22 cellular contexts compared by ENCODE assay signal in the genomic region with DNA sequence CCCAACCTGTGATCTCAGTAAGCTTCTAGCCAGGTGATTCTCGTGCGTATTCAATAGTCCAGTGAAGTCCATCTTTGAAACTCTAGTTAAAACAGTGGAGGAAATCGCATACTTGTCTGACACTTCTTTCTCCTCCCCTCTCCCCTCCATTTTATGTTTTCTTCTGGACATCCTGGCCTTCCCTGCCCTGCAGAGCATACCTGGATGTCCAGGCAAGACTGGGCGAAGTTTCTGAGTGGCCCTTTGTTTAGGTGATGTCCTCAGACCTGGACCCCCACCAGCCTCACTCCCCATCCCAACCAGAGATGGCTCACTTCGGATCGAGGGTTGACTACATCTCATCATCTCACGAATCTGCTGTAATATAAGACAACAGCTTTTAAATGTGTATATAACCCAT.
"Had no signal": no experiment of that assay in that cellular context is flagged by ENCODE, and none has a peak within 500 bp of the region (broad histone marks: within the 10 kb centered on the region; RNA-seq: fewer than 3 reads in every experiment).

No MANE protein-coding gene starts in this region.

- H3K9me3 Mint-ChIP-seq: activated CD4-positive, alpha-beta T cell treated with anti-CD3 and anti-CD28 coated beads, Interleukin-2, amount 10 ng/mL, durations not matched to agents 7 days and 5 days; activated CD8-positive, alpha-beta T cell treated with anti-CD3 and anti-CD28 coated beads for 36 hours; activated T-cell treated with anti-CD3 and anti-CD28 coated beads, Interleukin-2, amount 50 U/mL, for 4 hours; naive B cell; neural crest cell; T-cell had no signal

- H3K27ac Mint-ChIP-seq: activated CD4-positive, alpha-beta T cell treated with anti-CD3 and anti-CD28 coated beads, Interleukin-2, amount 10 ng/mL, durations not matched to agents 7 days and 5 days; activated CD8-positive, alpha-beta T cell treated with anti-CD3 and anti-CD28 coated beads for 36 hours; progenitor cell of endocrine pancreas; T-cell had no signal

- H3K4me1 Mint-ChIP-seq: activated CD4-positive, alpha-beta T cell treated with anti-CD3 and anti-CD28 coated beads, Interleukin-2, amount 10 ng/mL, durations not matched to agents 7 days and 5 days; naive B cell had no signal

- FAIRE-seq: colon, endometrium, TTC549 had no signal

- DNase-seq: activated CD4-positive, alpha-beta T cell treated with anti-CD3 and anti-CD28 coated beads, Interleukin-2, amount 10 ng/mL, durations not matched to agents 7 days and 5 days; activated CD4-positive, CD25-positive, alpha-beta regulatory T cell treated with anti-CD3 and anti-CD28 coated beads, Interleukin-2, amount 50 U/mL, for 72 hours; activated CD8-positive, alpha-beta T cell treated with anti-CD3 and anti-CD28 coated beads for 36 hours; activated naive CD4-positive, alpha-beta T cell treated with anti-CD3 and anti-CD28 coated beads, Interleukin-2, amount 50 U/mL, for 16 hours; activated T-cell treated with anti-CD3 and anti-CD28 coated beads, Interleukin-2, amount 50 U/mL, for 4 hours; anterior cingulate cortex; body of pancreas; central memory CD4-positive, alpha-beta T cell; foreskin fibroblast; naive B cell; retina; stimulated activated CD4-positive, alpha-beta T cell treated with anti-CD3 and anti-CD28 coated beads, Interleukin-2, amount 100 ng/mL, for 48 hours; stimulated activated naive CD4-positive, alpha-beta T cell treated with Interleukin-2 at 50 U/mL for 16 hours; T-cell; upper lobe of left lung; WERI-Rb-1 had no signal

- ATAC-seq: activated CD8-positive, alpha-beta T cell treated with anti-CD3 and anti-CD28 coated beads for 36 hours; activated T-cell treated with anti-CD3 and anti-CD28 coated beads, Interleukin-2, amount 50 U/mL, for 4 hours; body of pancreas; left lobe of liver; T-cell had no signal

- H3K4me3 Mint-ChIP-seq: activated CD4-positive, alpha-beta T cell treated with anti-CD3 and anti-CD28 coated beads, Interleukin-2, amount 10 ng/mL, durations not matched to agents 7 days and 5 days; activated CD8-positive, alpha-beta T cell treated with anti-CD3 and anti-CD28 coated beads for 36 hours; activated T-cell treated with anti-CD3 and anti-CD28 coated beads, Interleukin-2, amount 50 U/mL, for 4 hours; neural crest cell; T-cell had no signal
